ENCODE assay signal across 16 cellular contexts in the genomic region with DNA sequence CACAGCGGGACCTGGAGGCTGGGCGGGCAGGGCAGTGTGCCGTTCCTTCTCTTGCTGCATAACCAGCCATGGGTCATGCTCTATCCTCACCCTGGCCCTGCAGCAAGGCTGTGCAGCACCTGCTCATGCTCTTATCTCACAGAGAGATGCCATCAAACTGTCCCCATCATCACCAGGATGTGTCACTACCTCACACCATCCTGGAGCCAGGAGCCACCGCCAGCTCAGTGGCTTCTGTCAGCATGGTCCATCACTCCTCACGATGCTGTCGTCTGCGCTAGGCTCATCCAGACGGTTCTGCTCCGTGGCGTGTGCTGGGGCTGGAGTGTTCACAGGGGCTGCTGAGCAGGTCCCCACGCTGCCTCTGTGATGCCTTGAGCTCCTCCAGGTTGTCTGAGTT.
"Had no signal": no experiment of that assay in that cellular context is flagged by ENCODE, and none has a peak within 500 bp of the region (broad histone marks: within the 10 kb centered on the region; RNA-seq: fewer than 3 reads in every experiment).

No MANE protein-coding gene starts in this region.

- FAIRE-seq: pancreas had no signal

- H3K4me1 ChIP-seq: neural progenitor cell, pancreas had no signal

- H3K9me3 ChIP-seq: pancreas had no signal

- H3K27ac ChIP-seq: epithelial cell of prostate, neural progenitor cell, pancreas, SK-N-MC had no signal

- H3K27me3 ChIP-seq: neural progenitor cell, pancreas had no signal

- H3K36me3 ChIP-seq: neural progenitor cell had no signal

- H3K27ac Mint-ChIP-seq: neural progenitor cell, type B pancreatic cell had no signal

- H2AFZ ChIP-seq: neural progenitor cell had no signal

- H3K9ac ChIP-seq: neural progenitor cell had no signal

- H3K27me3 Mint-ChIP-seq: naive B cell, type B pancreatic cell had no signal

- H3K4me3 Mint-ChIP-seq: activated T-cell treated with anti-CD3 and anti-CD28 coated beads, Interleukin-2, amount 50 U/mL, for 4 hours; naive B cell; neural progenitor cell; type B pancreatic cell had no signal

- H3K4me3 ChIP-seq: neural progenitor cell, pancreas, SK-N-MC had no signal

- DNase-seq: activated CD4-positive, alpha-beta T cell treated with anti-CD3 and anti-CD28 coated beads, Interleukin-2, amount 50 U/mL, for 48 hours; activated CD4-positive, CD25-positive, alpha-beta regulatory T cell treated with anti-CD3 and anti-CD28 coated beads, Interleukin-2, amount 50 U/mL, for 72 hours; activated gamma-delta T cell treated with Interleukin-2 at 50 U/mL for 16 hours; activated T-cell treated with anti-CD3 and anti-CD28 coated beads, Interleukin-2, amount 50 U/mL, for 4 hours; aorta; foreskin melanocyte; head of caudate nucleus; naive B cell; pancreas; stimulated activated CD4-positive, alpha-beta T cell treated with anti-CD3 and anti-CD28 coated beads, Interleukin-2, amount 100 ng/mL, for 48 hours; stimulated activated naive CD4-positive, alpha-beta T cell; T1000 had no signal

- H3K4me2 ChIP-seq: neural progenitor cell had no signal

- H3K4me1 Mint-ChIP-seq: neural progenitor cell had no signal

- H3K9me3 Mint-ChIP-seq: activated T-cell treated with anti-CD3 and anti-CD28 coated beads, Interleukin-2, amount 50 U/mL, for 4 hours; type B pancreatic cell had no signal
